In the genomic region with DNA sequence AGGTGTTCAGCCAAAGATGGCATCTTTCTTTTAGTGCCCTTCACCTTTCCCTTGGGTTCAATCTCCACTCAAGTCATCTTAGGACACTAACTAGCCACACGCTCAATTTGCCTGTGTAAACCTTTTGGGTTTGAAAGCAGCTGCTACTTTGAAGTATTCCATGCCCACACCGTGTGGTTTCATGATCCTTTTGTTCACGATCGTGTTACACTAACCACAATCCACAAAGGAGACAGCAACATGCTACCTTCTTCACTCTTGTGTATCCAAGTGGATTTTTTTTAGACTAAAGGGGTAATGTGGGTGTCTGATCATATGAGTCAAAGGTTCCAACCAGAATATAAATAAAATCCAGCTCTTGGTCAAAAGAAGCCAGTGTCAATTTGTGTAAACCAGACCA, we compare ENCODE assay signal across 18 cellular contexts.
DNase-seq lines count a peak whose midpoint lies in the region; TF ChIP-seq lines count a peak whose summit lies in the region.
"Had no signal": no experiment of that assay in that cellular context is flagged by ENCODE, and none has a peak within 500 bp of the region (broad histone marks: within the 10 kb centered on the region; RNA-seq: fewer than 3 reads in every experiment).

No MANE protein-coding gene starts in this region.

- H3K9ac ChIP-seq in Loucy (ENCODE audit: low read depth, low read length, poor library complexity, severe bottlenecking): peak overlapping the region; percentile 2
- H3K9ac ChIP-seq in OCI-LY3 (ENCODE audit: low read length): no peak overlapping the region
- H3K9ac ChIP-seq: SK-N-SH had no signal

- H2AFZ ChIP-seq in Loucy (ENCODE audit: low read length) (no peak overlapping the region), OCI-LY3 (ENCODE audit: low read depth, low read length) (peak overlapping the region; percentile 43; the same call in 1 of the 2 replicates)

- 0 out of 2 replicates have a peak, but pooled peaks cover 5% of the 10 kb centered on the region for H3F3A ChIP-seq in Loucy (ENCODE audit: low read depth)

- intact Hi-C loops in posterior vena cava (cut with DNase I): no loop called here

- no peaks in the 10 kb centered on the region for H3K9me3 ChIP-seq in Loucy (ENCODE audit: insufficient read depth, low read depth, low read length)
- H3K9me3 ChIP-seq in OCI-LY3 (ENCODE audit: insufficient read depth, low read length): no peaks in the 10 kb centered on the region
- H3K9me3 ChIP-seq: adrenal gland, neutrophil, right lobe of liver, SK-N-SH had no signal

- peaks cover 40% of the 10 kb centered on the region for H3K4me1 ChIP-seq in Loucy (ENCODE audit: insufficient read depth, low read length, poor library complexity, severe bottlenecking)
- no peaks in the 10 kb centered on the region for H3K4me1 ChIP-seq in OCI-LY3 (ENCODE audit: low read length)
- H3K4me1 ChIP-seq: adrenal gland, right lobe of liver had no signal

- no peaks in the 10 kb centered on the region for H3K36me3 ChIP-seq in Loucy (ENCODE audit: insufficient read depth, low read length)
- no peaks in the 10 kb centered on the region for H3K36me3 ChIP-seq in OCI-LY3 (replicated peaks; ENCODE audit: low read depth, low read length)
- H3K36me3 ChIP-seq: adrenal gland, neutrophil, right lobe of liver had no signal

- H3K27me3 ChIP-seq in Loucy (ENCODE audit: insufficient read depth, low read length, poor library complexity, severe bottlenecking): no peaks in the 10 kb centered on the region
- no peaks in the 10 kb centered on the region for H3K27me3 ChIP-seq in OCI-LY3 (ENCODE audit: low read depth, low read length)
- H3K27me3 ChIP-seq: adrenal gland, neutrophil, right lobe of liver had no signal

- TF ChIP-seq CTCF in Loucy (conservative IDR thresholded peaks at IDR 0.05; ENCODE audit: low read length): no peak
- TF ChIP-seq CTCF in OCI-LY3 (IDR thresholded peaks at IDR 0.05; ENCODE audit: low read depth, low read length): no peak

- DNase-seq in DMS53 (lab: John Stamatoyannopoulos, UW) (peak; percentile 95), iris pigment epithelial cell (ENCODE audit: low read depth) (peak; percentile 8), superior temporal gyrus (ENCODE audit: extremely low spot score) (no peak), GDM1 (lab: John Stamatoyannopoulos, UW) (no peak), posterior vena cava (ENCODE audit: low spot score) (no peak), OCI-M2 (lab: John Stamatoyannopoulos, UW; ENCODE audit: unreplicated experiment) (no peak)
- DNase-seq: activated CD4-positive, alpha-beta T cell treated with anti-CD3 and anti-CD28 coated beads, Interleukin-2, amount 50 U/mL, for 4 hours; adrenal gland; effector CD8-positive, alpha-beta T cell; NCI-H446; PC-9; right lobe of liver; SK-N-SH; stimulated activated CD4-positive, alpha-beta T cell treated with anti-CD3 and anti-CD28 coated beads, Interleukin-1b, Interleukin-23, amount 100 ng/mL, for 48 hours; substantia nigra had no signal

- no peaks in the 10 kb centered on the region for H3K79me2 ChIP-seq in Loucy (ENCODE audit: insufficient read depth, low read length)
- no peaks in the 10 kb centered on the region for H3K79me2 ChIP-seq in OCI-LY3 (ENCODE audit: low read length)

- H3K27ac ChIP-seq in OCI-LY3 (ENCODE audit: low read length): no peak overlapping the region
- H3K27ac ChIP-seq: adrenal gland, neutrophil, PC-9, right lobe of liver had no signal

- peak overlapping the region; percentile 46 for H3K4me3 ChIP-seq in Loucy (ENCODE audit: low read length, poor library complexity, severe bottlenecking)
- H3K4me3 ChIP-seq in OCI-LY3 (ENCODE audit: low read length): no peak overlapping the region
- H3K4me3 ChIP-seq: adrenal gland, PC-9, right lobe of liver had no signal

- H4K20me1 ChIP-seq in Loucy (ENCODE audit: insufficient read depth, low read length, poor library complexity, severe bottlenecking) (no peaks in the 10 kb centered on the region), OCI-LY3 (ENCODE audit: insufficient read depth, low read length) (no peaks in the 10 kb centered on the region)

- H3K4me2 ChIP-seq in Loucy (ENCODE audit: low read depth, low read length, poor library complexity, severe bottlenecking) (peak overlapping the region; percentile 82), OCI-LY3 (ENCODE audit: low read length) (no peak overlapping the region)
- H3K4me2 ChIP-seq: PC-9, SK-N-SH had no signal

- H3K9me2 ChIP-seq in Loucy (replicated peaks; ENCODE audit: low read depth, low read length): no peaks in the 10 kb centered on the region
- H3K9me2 ChIP-seq: SK-N-SH had no signal

Comparison
In these comparisons a context has a peak if more than half of its experiments do, and no peak if none do; other contexts are left out.
1. DNase-seq: peak in DMS53 (single experiment) and iris pigment epithelial cell (single experiment); none in superior temporal gyrus (single experiment), GDM1 (single experiment), posterior vena cava (single experiment) and OCI-M2 (single experiment).